Comparison of ENCODE assay signal across 1 cellular context in genomic region chr1:19448491-19449439, GRCh38.
A peak's percentile ranks its signal among the peaks of the same experiment; 100 is the strongest.
TF ChIP-seq lines count a peak whose summit lies in the region.

No MANE protein-coding gene starts in this region.

TF ChIP-seq in SK-N-SH, 30 proteins besides CTCF, POLR2A, EP300 and RAD21 (continued from another document):
- TF ChIP-seq USF2 (IDR thresholded peaks at IDR 0.05; ENCODE audit: borderline replicate concordance, low read depth, low read length) = no peak
- TF ChIP-seq TAF1 (IDR thresholded peaks at IDR 0.05; ENCODE audit: borderline replicate concordance, low read depth, low read length) = no peak
- TF ChIP-seq ZBTB33 (IDR thresholded peaks at IDR 0.05; ENCODE audit: borderline replicate concordance, low read depth) = peak; percentile 56; the same call in 1 of the 2 replicates
